ENCODE assay signal across 2 cellular contexts in the genomic region with DNA sequence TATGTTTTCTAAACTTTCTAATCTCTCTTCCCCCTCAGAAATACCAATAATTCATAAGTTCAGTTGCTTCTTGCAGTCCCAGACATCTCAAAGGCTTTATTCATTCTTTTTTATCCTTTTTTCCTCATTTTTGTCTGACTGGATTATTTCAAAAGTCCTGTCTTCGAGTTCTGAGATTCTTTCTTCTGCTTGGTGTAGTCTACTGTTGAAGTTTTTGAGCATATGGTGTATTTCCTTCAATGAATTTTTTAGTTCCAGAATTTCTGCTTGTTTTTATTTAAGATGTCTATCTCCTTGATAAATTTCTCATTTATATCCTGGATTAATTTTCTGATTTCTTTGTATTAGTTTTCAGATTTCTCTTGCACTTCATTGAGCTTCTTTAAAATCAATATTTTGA.
A peak's percentile ranks its signal among the peaks of the same experiment; 100 is the strongest.
TF ChIP-seq lines count a peak whose summit lies in the region.

No MANE protein-coding gene starts in this region.

TF ChIP-seq in HepG2, 621 proteins besides CTCF, POLR2A, EP300 and RAD21:
- no peak for TF ChIP-seq AKAP8 (CRISPR knock-in tag; IDR thresholded peaks at IDR 0.05)
- no peak for TF ChIP-seq IRF2 (CRISPR knock-in tag; IDR thresholded peaks at IDR 0.05)
- TF ChIP-seq ZNF766 (CRISPR knock-in tag; IDR thresholded peaks at IDR 0.05; ENCODE audit: borderline replicate concordance) = no peak
- TF ChIP-seq ZNF160 (CRISPR knock-in tag; IDR thresholded peaks at IDR 0.05) = peak; percentile 99
TF ChIP-seq in HepG2: peak in this region for 1.

TF ChIP-seq in GM12878, 131 proteins besides CTCF, POLR2A, EP300 and RAD21:
- no peak for TF ChIP-seq MYC (IDR thresholded peaks at IDR 0.05; ENCODE audit: insufficient read depth, insufficient read length, insufficient replicate concordance, low read length, severe bottlenecking)
- no peak for TF ChIP-seq CHD2 (IDR thresholded peaks at IDR 0.05; ENCODE audit: borderline replicate concordance, low read depth, low read length)
- TF ChIP-seq ZNF207 (IDR thresholded peaks at IDR 0.05; ENCODE audit: borderline replicate concordance) = no peak
- TF ChIP-seq SP1 (IDR thresholded peaks at IDR 0.05; ENCODE audit: low read depth, low read length) = no peak
- no peak for TF ChIP-seq ZNF24 (IDR thresholded peaks at IDR 0.05)
- TF ChIP-seq, protein P1, sequence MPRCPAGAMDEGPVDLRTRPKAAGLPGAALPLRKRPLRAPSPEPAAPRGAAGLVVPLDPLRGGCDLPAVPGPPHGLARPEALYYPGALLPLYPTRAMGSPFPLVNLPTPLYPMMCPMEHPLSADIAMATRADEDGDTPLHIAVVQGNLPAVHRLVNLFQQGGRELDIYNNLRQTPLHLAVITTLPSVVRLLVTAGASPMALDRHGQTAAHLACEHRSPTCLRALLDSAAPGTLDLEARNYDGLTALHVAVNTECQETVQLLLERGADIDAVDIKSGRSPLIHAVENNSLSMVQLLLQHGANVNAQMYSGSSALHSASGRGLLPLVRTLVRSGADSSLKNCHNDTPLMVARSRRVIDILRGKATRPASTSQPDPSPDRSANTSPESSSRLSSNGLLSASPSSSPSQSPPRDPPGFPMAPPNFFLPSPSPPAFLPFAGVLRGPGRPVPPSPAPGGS (IDR thresholded peaks at IDR 0.05; ENCODE audit: borderline replicate concordance, insufficient read depth, low read depth, low read length, poor library complexity, severe bottlenecking) = no peak
- TF ChIP-seq CBX5 (IDR thresholded peaks at IDR 0.05; ENCODE audit: low read depth) = 0 out of 2 replicates have a peak, but pooled peaks have one; percentile 52
- no peak for TF ChIP-seq EZH2 (IDR thresholded peaks at IDR 0.05; ENCODE audit: borderline replicate concordance, control insufficient read depth, low read depth, low read length)
- no peak for TF ChIP-seq JUNB (IDR thresholded peaks at IDR 0.05)
